Comparison of ENCODE assay signal across 1 cellular context in the genomic region with DNA sequence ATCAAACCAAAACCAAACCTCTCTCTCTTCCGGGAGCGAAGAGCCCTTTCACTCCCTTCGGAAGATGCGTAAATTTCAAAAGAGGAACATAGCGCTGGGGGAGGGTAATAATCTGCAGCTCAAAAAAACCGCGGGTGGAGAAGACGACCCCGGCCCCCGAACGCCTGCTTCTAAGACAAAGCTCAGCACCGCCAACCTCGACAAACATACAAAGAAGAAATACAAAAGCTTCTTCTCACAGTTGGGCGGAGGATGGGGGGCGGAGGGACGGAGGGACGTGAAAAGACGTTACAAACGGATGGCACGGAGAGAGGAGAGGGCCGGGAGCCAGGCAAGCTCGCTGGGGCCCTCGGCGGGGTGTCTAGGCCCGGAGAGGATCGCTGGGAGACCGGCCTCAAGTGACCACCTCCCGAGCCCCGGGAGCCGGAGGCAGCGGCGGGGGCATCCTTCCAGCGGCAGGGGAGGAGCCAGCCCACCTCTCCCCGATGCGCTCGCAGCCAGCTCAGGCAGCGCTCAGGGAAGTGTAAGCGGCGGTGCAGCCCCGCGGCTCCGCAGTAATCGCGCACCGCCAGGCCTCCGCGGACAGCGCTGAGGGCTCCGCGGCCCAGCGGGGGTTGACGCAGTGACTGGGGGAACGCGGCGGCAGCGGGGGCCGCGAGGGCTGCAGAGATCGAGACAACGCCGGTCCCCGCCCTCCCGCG.
TF ChIP-seq lines count a peak whose summit lies in the region.

No MANE protein-coding gene starts in this region.

TF ChIP-seq in K562, 482 proteins besides CTCF, POLR2A, EP300 and RAD21 (continued from another document and continues in another):
- TF ChIP-seq, protein P1, sequence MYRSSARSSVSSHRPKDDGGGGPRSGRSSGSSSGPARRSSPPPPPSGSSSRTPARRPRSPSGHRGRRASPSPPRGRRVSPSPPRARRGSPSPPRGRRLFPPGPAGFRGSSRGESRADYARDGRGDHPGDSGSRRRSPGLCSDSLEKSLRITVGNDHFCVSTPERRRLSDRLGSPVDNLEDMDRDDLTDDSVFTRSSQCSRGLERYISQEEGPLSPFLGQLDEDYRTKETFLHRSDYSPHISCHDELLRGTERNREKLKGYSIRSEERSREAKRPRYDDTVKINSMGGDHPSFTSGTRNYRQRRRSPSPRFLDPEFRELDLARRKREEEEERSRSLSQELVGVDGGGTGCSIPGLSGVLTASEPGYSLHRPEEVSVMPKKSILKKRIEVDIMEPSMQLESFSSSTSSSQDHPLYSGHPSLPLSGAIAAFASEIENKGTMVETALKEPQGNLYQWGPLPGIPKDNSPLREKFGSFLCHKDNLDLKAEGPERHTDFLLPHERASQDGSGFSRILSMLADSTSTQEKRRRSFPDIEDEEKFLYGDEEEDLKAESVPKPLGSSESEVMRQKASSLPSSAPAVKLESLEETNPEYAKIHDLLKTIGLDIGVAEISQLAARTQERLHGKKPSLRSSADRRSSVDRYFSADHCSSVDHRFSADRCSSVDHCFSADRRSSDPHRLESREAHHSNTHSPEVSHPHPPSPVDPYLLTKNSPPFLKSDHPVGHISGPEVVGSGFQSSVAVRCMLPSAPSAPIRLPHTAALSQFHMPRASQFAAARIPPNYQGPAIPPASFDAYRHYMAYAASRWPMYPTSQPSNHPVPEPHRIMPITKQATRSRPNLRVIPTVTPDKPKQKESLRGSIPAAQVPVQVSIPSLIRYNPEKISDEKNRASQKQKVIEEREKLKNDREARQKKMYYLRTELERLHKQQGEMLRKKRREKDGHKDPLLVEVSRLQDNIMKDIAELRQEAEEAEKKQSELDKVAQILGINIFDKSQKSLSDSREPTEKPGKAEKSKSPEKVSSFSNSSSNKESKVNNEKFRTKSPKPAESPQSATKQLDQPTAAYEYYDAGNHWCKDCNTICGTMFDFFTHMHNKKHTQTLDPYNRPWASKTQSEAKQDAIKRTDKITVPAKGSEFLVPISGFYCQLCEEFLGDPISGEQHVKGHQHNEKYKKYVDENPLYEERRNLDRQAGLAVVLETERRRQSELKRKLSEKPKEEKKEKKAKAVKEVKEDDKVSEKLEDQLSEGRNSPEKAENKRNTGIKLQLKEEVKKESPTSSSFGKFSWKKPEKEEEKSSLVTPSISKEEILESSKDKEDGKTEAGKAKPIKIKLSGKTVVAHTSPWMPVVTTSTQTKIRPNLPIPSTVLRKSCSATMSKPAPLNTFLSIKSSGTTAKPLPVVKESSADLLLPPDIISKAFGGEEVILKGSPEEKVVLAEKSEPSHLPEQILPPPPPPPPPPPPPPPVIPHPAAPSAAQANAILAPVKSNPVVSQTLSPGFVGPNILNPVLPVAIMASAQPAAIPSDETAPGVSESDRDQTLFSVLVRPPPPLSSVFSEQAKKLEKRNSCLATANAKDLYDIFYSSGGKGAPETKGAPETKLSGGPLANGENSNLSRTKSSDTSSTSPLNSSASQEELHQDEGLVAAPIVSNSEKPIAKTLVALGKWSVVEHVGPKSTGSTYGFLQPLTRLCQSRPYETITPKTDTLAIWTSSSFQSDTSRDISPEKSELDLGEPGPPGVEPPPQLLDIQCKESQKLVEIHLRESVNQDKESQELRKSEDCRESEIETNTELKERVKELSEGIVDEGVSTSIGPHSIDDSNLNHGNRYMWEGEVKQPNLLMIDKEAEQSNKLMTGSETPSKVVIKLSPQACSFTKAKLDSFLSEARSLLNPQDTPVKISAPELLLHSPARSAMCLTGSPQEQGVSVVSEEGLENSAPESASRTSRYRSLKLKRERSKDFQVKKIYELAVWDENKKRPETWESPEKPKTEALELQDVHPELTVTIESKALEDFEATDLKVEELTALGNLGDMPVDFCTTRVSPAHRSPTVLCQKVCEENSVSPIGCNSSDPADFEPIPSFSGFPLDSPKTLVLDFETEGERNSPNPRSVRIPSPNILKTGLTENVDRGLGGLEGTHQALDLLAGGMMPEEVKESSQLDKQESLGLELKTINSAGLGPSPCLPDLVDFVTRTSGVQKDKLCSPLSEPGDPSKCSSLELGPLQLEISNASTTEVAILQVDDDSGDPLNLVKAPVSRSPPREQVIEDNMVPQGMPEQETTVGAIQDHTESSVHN (IDR thresholded peaks at IDR 0.05; ENCODE audit: borderline replicate concordance in 1 of 2, low read depth in 1 of 2), result 0 out of 4 replicates have a peak, but pooled peaks of 1 of the 2 experiments have one; percentile 22
- no peak for TF ChIP-seq RFX1 (IDR thresholded peaks at IDR 0.05)
- TF ChIP-seq USF1 (CRISPR knock-in tag; IDR thresholded peaks at IDR 0.05), result no peak; the same call in 1 of the 2 replicates
- TF ChIP-seq CHD4 (IDR thresholded peaks at IDR 0.05; ENCODE audit: insufficient read depth, insufficient replicate concordance, low read depth, low read length, poor library complexity, severe bottlenecking), result peak; percentile 33
- TF ChIP-seq SMARCA4 (IDR thresholded peaks at IDR 0.05), result peak; percentile 30; the same call in 1 of the 2 replicates
- no peak for TF ChIP-seq BDP1 (IDR thresholded peaks at IDR 0.05; ENCODE audit: insufficient read depth, insufficient read length)
- TF ChIP-seq ZBTB33 (CRISPR knock-in tag; IDR thresholded peaks at IDR 0.05), result 0 out of 2 replicates have a peak, but pooled peaks have one; percentile 19
- no peak for TF ChIP-seq ZNF830 (CRISPR knock-in tag; IDR thresholded peaks at IDR 0.05)
- TF ChIP-seq ZNF589 (CRISPR knock-in tag; IDR thresholded peaks at IDR 0.05; ENCODE audit: low read depth), result peak; percentile 50; the same call in 1 of the 2 replicates
- TF ChIP-seq ZNF3 (CRISPR knock-in tag; IDR thresholded peaks at IDR 0.05), result no peak
- no peak for TF ChIP-seq EWSR1 (IDR thresholded peaks at IDR 0.05; ENCODE audit: borderline replicate concordance, low read depth, partially characterized antibody)
- TF ChIP-seq HDAC2 (IDR thresholded peaks at IDR 0.05), result no peak; the same call in 1 of the 2 replicates
- 0 out of 2 replicates have a peak, but pooled peaks have one; percentile 11 for TF ChIP-seq ZNF766 (CRISPR knock-in tag; conservative IDR thresholded peaks at IDR 0.05)
- no peak for TF ChIP-seq HEY1 (CRISPR knock-in tag; IDR thresholded peaks at IDR 0.05; ENCODE audit: borderline replicate concordance)
- no peak for TF ChIP-seq CBFB (CRISPR knock-in tag; IDR thresholded peaks at IDR 0.05)
- no peak for TF ChIP-seq PHTF2 (CRISPR knock-in tag; IDR thresholded peaks at IDR 0.05)
- TF ChIP-seq FUS (optimal IDR thresholded peaks at IDR 0.05; ENCODE audit: low read depth, low read length), result peak; percentile 77
- TF ChIP-seq ZNF780A (CRISPR knock-in tag; IDR thresholded peaks at IDR 0.05), result no peak
- TF ChIP-seq HDAC6 (IDR thresholded peaks at IDR 0.05; ENCODE audit: low read depth, low read length), result no peak
- no peak for TF ChIP-seq POLR2AphosphoS2 (IDR thresholded peaks at IDR 0.05; ENCODE audit: low read length)
- TF ChIP-seq CEBPG (CRISPR knock-in tag; IDR thresholded peaks at IDR 0.05), result peak; percentile 42; the same call in 1 of the 2 replicates
- TF ChIP-seq CEBPG (tag; conservative IDR thresholded peaks at IDR 0.05 in 1 of 2, IDR thresholded peaks at IDR 0.05 in 1 of 2), result no peak
- no peak for TF ChIP-seq CHD2 (IDR thresholded peaks at IDR 0.05; ENCODE audit: low read depth, low read length)
- peak; percentile 63; the same call in 1 of the 2 replicates for TF ChIP-seq PRMT5 (CRISPR knock-in tag; IDR thresholded peaks at IDR 0.05)
- TF ChIP-seq, protein P2, sequence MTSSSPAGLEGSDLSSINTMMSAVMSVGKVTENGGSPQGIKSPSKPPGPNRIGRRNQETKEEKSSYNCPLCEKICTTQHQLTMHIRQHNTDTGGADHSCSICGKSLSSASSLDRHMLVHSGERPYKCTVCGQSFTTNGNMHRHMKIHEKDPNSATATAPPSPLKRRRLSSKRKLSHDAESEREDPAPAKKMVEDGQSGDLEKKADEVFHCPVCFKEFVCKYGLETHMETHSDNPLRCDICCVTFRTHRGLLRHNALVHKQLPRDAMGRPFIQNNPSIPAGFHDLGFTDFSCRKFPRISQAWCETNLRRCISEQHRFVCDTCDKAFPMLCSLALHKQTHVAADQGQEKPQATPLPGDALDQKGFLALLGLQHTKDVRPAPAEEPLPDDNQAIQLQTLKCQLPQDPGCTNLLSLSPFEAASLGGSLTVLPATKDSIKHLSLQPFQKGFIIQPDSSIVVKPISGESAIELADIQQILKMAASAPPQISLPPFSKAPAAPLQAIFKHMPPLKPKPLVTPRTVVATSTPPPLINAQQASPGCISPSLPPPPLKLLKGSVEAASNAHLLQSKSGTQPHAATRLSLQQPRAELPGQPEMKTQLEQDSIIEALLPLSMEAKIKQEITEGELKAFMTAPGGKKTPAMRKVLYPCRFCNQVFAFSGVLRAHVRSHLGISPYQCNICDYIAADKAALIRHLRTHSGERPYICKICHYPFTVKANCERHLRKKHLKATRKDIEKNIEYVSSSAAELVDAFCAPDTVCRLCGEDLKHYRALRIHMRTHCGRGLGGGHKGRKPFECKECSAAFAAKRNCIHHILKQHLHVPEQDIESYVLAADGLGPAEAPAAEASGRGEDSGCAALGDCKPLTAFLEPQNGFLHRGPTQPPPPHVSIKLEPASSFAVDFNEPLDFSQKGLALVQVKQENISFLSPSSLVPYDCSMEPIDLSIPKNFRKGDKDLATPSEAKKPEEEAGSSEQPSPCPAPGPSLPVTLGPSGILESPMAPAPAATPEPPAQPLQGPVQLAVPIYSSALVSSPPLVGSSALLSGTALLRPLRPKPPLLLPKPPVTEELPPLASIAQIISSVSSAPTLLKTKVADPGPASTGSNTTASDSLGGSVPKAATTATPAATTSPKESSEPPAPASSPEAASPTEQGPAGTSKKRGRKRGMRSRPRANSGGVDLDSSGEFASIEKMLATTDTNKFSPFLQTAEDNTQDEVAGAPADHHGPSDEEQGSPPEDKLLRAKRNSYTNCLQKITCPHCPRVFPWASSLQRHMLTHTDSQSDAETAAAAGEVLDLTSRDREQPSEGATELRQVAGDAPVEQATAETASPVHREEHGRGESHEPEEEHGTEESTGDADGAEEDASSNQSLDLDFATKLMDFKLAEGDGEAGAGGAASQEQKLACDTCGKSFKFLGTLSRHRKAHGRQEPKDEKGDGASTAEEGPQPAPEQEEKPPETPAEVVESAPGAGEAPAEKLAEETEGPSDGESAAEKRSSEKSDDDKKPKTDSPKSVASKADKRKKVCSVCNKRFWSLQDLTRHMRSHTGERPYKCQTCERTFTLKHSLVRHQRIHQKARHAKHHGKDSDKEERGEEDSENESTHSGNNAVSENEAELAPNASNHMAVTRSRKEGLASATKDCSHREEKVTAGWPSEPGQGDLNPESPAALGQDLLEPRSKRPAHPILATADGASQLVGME (CRISPR knock-in tag; IDR thresholded peaks at IDR 0.05), result no peak
- no peak for TF ChIP-seq CREB3 (tag; conservative IDR thresholded peaks at IDR 0.05; ENCODE audit: low read depth)
- peak; percentile 6 for TF ChIP-seq HMGN3 (IDR thresholded peaks at IDR 0.05; ENCODE audit: borderline replicate concordance, extremely low read depth, insufficient read length, low read depth, low read length)
- peak; percentile 67 for TF ChIP-seq CXXC5 (CRISPR knock-in tag; IDR thresholded peaks at IDR 0.05)
- TF ChIP-seq, protein P3, sequence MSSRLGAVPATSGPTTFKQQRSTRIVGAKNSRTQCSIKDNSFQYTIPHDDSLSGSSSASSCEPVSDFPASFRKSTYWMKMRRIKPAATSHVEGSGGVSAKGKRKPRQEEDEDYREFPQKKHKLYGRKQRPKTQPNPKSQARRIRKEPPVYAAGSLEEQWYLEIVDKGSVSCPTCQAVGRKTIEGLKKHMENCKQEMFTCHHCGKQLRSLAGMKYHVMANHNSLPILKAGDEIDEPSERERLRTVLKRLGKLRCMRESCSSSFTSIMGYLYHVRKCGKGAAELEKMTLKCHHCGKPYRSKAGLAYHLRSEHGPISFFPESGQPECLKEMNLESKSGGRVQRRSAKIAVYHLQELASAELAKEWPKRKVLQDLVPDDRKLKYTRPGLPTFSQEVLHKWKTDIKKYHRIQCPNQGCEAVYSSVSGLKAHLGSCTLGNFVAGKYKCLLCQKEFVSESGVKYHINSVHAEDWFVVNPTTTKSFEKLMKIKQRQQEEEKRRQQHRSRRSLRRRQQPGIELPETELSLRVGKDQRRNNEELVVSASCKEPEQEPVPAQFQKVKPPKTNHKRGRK (tag; IDR thresholded peaks at IDR 0.05), result no peak
- no peak for TF ChIP-seq SREBF2 (CRISPR knock-in tag; IDR thresholded peaks at IDR 0.05)
- TF ChIP-seq CCAR2 (IDR thresholded peaks at IDR 0.05; ENCODE audit: low read depth, low read length), result no peak
- TF ChIP-seq NKRF (IDR thresholded peaks at IDR 0.05; ENCODE audit: borderline replicate concordance), result peak; percentile 39; the same call in 1 of the 2 replicates
- no peak for TF ChIP-seq KDM5B (IDR thresholded peaks at IDR 0.05; ENCODE audit: insufficient replicate concordance, low read depth, low read length)
